In the genomic region with DNA sequence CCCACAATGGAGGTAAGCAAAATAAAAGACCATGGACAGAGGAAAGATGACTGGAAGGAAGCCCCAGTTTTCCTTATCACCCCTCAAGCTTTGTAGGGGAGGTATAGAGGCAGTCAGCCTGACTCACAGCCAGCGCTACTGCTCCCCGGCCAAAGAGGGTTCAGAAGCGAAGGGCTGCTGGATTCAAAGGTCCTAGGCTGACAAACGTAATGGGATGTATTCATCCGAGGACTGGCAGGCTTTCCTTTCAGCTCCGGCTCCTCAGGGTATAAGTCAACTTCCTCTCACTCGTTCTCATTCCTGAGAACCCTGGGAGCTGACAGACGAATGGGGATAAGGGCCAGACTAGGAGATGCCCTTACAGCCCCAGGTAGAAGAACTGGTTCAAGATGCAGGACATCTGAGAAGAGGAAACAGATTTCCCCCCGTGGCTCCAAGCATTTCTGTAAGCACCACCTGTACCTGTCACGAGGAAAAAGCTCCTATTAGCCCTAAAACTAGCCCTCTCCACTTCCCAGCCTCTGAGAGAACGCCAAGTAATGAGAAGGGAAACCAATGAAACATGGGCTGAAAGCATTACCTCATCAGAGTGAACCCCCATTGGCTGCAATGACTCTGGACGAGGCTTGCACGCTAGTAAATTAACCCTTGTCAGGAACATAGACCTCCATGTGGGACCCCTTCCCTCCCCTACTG, we compare ENCODE assay signal across 16 cellular contexts. TPM values are rescaled to one million over a fixed set of nuclear protein-coding genes. Genes with fewer than 3 reads are reported as not detected.
A peak's percentile ranks its signal among the peaks of the same experiment; 100 is the strongest.
DNase-seq lines count a peak whose midpoint lies in the region; ATAC-seq and TF ChIP-seq lines count a peak whose summit lies in the region.
"Had no signal": no experiment of that assay in that cellular context is flagged by ENCODE, and none has a peak within 500 bp of the region (broad histone marks: within the 10 kb centered on the region; RNA-seq: fewer than 3 reads in every experiment).

No MANE protein-coding gene starts in this region.

- H3K4me3 ChIP-seq in cardiac fibroblast (replicated peaks in 1 of 2; ENCODE audit: low read depth in 2 of 2, low read length in 2 of 2) (no peak overlapping the region), thoracic aorta (peak overlapping the region; percentile 64)

- H3K4me1 ChIP-seq in thoracic aorta (ENCODE audit: control insufficient read depth in 1 of 2, low read depth in 2 of 2): peaks cover 0 to 33% of the 10 kb centered on the region in 2 donors

- no peak for TF ChIP-seq CTCF in cardiac fibroblast (IDR thresholded peaks at IDR 0.05; ENCODE audit: low read depth, low read length)
- TF ChIP-seq CTCF in thoracic aorta (IDR thresholded peaks at IDR 0.05): no peak

- no peaks in the 10 kb centered on the region for H3K27me3 ChIP-seq in thoracic aorta (replicated peaks; ENCODE audit: insufficient read depth)

- H3K36me3 ChIP-seq in thoracic aorta: no peaks in the 10 kb centered on the region
- H3K36me3 ChIP-seq: heart right ventricle had no signal

- ATAC-seq in left cardiac atrium: peak; percentile 59 to 64
- ATAC-seq in left ventricle myocardium superior: no peak
- ATAC-seq in thoracic aorta (ENCODE audit: insufficient number of reproducible peaks, low FRiP score, low read depth): peak; percentile 65
- ATAC-seq in GM21619 (IDR thresholded peaks at IDR 0.05; ENCODE audit: unreplicated experiment): no peak
- ATAC-seq: naive thymus-derived CD8-positive, alpha-beta T cell had no signal

- intact Hi-C loops in left cardiac atrium (cut with DNase I) (no loop called here), left ventricle myocardium superior (cut with micrococcal nuclease) (no loop called here)

- DNase-seq in left cardiac atrium (no peak), left ventricle myocardium superior (no peak), cardiac fibroblast (ENCODE audit: low read depth in 2 of 2) (peak; percentile 22 to 43), iris pigment epithelial cell (ENCODE audit: low read depth) (peak; percentile 27), thoracic aorta (ENCODE audit: low spot score) (no peak), D341Med (ENCODE audit: low spot score) (no peak), NCI-H1105 (lab: John Stamatoyannopoulos, UW) (no peak)
- DNase-seq: ACHN; DND-41; GOT3; heart right ventricle; naive thymus-derived CD8-positive, alpha-beta T cell; stimulated activated CD4-positive, alpha-beta T cell treated with anti-CD3 and anti-CD28 coated beads, Interleukin-4, amount 100 ng/mL, for 24 hours; T1000 had no signal

- peak overlapping the region; percentile 31 to 58 for H3K27ac ChIP-seq in thoracic aorta
- H3K27ac ChIP-seq: heart right ventricle had no signal

- H3K9me3 ChIP-seq in thoracic aorta: no peaks in the 10 kb centered on the region
- H3K9me3 ChIP-seq: heart right ventricle had no signal

RNA-seq across cellular contexts. Expression of a gene that starts 22.1 kb away (rescaled TPM):
- total RNA-seq in left cardiac atrium: 10 to 100 TPM; 28.1 to 34.7 TPM
- total RNA-seq in left ventricle myocardium superior: 20.4 TPM
- total RNA-seq in thoracic aorta: 100 to 1,000 TPM in 1 of 2 donors, 10 to 100 TPM in 1; 65.1 to 134 TPM

RNA-seq across cellular contexts. Expression of a gene that starts 28.8 kb away (rescaled TPM):
- total RNA-seq in left cardiac atrium (not detected), left ventricle myocardium superior (not detected), thoracic aorta (not detected)
- total RNA-seq: cardiac septum; heart right ventricle; naive thymus-derived CD8-positive, alpha-beta T cell had no signal

Comparison
In these comparisons a context has a peak if more than half of its experiments do, and no peak if none do; other contexts are left out.
1. ATAC-seq: peak in left cardiac atrium (2 of 2) and thoracic aorta (single experiment); none in left ventricle myocardium superior (single experiment) and GM21619 (single experiment).
2. DNase-seq: peak in cardiac fibroblast (2 of 2) and iris pigment epithelial cell (single experiment); none in left cardiac atrium (single experiment), left ventricle myocardium superior (single experiment), thoracic aorta (single experiment), D341Med (single experiment) and NCI-H1105 (single experiment).